Comparison of ENCODE assay signal across 1 cellular context in genomic region chr3:51637941-51638471, GRCh38.
TF ChIP-seq lines count a peak whose summit lies in the region.

No MANE protein-coding gene starts in this region.

TF ChIP-seq in SK-N-SH treated with all-trans-retinoic acid at 6 μM for 48 hours, 23 proteins besides CTCF, POLR2A, EP300 and RAD21 (continued from another document):
- no peak for TF ChIP-seq PATZ1 (CRISPR knock-in tag; IDR thresholded peaks at IDR 0.05; ENCODE audit: borderline replicate concordance)
- TF ChIP-seq ARNTL (CRISPR knock-in tag; IDR thresholded peaks at IDR 0.05; ENCODE audit: borderline replicate concordance, low read depth), result no peak
